Comparison of ENCODE assay signal across 13 cellular contexts in genomic region chr19:1395194-1396018, GRCh38. TPM values are rescaled to one million over a fixed set of nuclear protein-coding genes. Genes with fewer than 3 reads are reported as not detected.
DNase-seq lines count a peak whose midpoint lies in the region; ATAC-seq and TF ChIP-seq lines count a peak whose summit lies in the region.
"Had no signal": no experiment of that assay in that cellular context is flagged by ENCODE, and none has a peak within 500 bp of the region (broad histone marks: within the 10 kb centered on the region; RNA-seq: fewer than 3 reads in every experiment).

No MANE protein-coding gene starts in this region.

- CTCF ChIA-PET in PC-9 (lab: Charles Lee): no interaction called here

- H3K27me3 ChIP-seq in BLaER1 treated with 17β-estradiol and CSF1 and Interleukin-3, amounts not matched to agents 10 nM and 100 nM: no peaks in the 10 kb centered on the region
- H3K27me3 ChIP-seq in PC-9 (ENCODE audit: insufficient read depth, low read depth) (no peaks in the 10 kb centered on the region), layer of hippocampus (ENCODE audit: control insufficient read depth, insufficient read depth, low read length) (no peaks in the 10 kb centered on the region), tibial artery (no peaks in the 10 kb centered on the region)
- H3K27me3 ChIP-seq: uterus had no signal

- no peaks in the 10 kb centered on the region for H3F3A ChIP-seq in PC-9 (ENCODE audit: insufficient read depth, low read depth)

- BruUV-seq in PC-9 (replicated peaks; lab: Mats Ljungman, UMichigan): TSS peak; percentile 33

- peaks cover 27 to 71% (median 49%) of the 10 kb centered on the region in 11 experiments for H3K36me3 ChIP-seq in BLaER1 treated with 17β-estradiol and CSF1 and Interleukin-3, amounts not matched to agents 10 nM and 100 nM
- H3K36me3 ChIP-seq in PC-9 (ENCODE audit: low read depth) (no peaks in the 10 kb centered on the region), tibial artery (peaks cover 30 to 60% (median 34%) of the 10 kb centered on the region in 3 donors)
- H3K36me3 ChIP-seq: uterus had no signal

- no peak overlapping the region for H3K4me3 ChIP-seq in BLaER1 treated with 17β-estradiol and CSF1 and Interleukin-3, amounts not matched to agents 10 nM and 100 nM
- H3K4me3 ChIP-seq in PC-9 (no peak overlapping the region), tibial artery (no peak overlapping the region)
- H3K4me3 ChIP-seq: uterus had no signal

- ATAC-seq in HG03108 (IDR thresholded peaks at IDR 0.05; ENCODE audit: unreplicated experiment): no peak

- no peak overlapping the region for H3K27ac ChIP-seq in BLaER1 treated with 17β-estradiol and CSF1 and Interleukin-3, amounts not matched to agents 10 nM and 100 nM
- H3K27ac ChIP-seq in PC-9 (no peak overlapping the region), layer of hippocampus (ENCODE audit: low read depth, low read length) (peak overlapping the region; percentile 78), tibial artery (no peak overlapping the region)
- H3K27ac ChIP-seq: uterus had no signal

- no peaks in the 10 kb centered on the region for H3K79me2 ChIP-seq in PC-9 (ENCODE audit: low read depth)

- H2AFZ ChIP-seq in PC-9: no peak overlapping the region

- no peaks in the 10 kb centered on the region for H3K9me3 ChIP-seq in BLaER1 treated with 17β-estradiol and CSF1 and Interleukin-3, amounts not matched to agents 10 nM and 100 nM (replicated peaks in 1 of 11)
- no peaks in the 10 kb centered on the region for H3K9me3 ChIP-seq in PC-9 (ENCODE audit: insufficient read depth, low read depth)
- H3K9me3 ChIP-seq in tibial artery: no peaks in the 10 kb centered on the region
- H3K9me3 ChIP-seq: uterus had no signal

- peaks cover 7 to 79% (median 49%) of the 10 kb centered on the region in 11 experiments; a peak in 19 of 22 replicates for H4K20me1 ChIP-seq in BLaER1 treated with 17β-estradiol and CSF1 and Interleukin-3, amounts not matched to agents 10 nM and 100 nM
- no peaks in the 10 kb centered on the region for H4K20me1 ChIP-seq in PC-9 (ENCODE audit: insufficient read depth)

- no peak for DNase-seq in PC-9
- no peak for DNase-seq in medulla oblongata (ENCODE audit: extremely low spot score)
- DNase-seq in tibial artery: no peak
- DNase-seq: activated B cell treated with CpG ODN at 0.5 μM for 24 hours; activated CD8-positive, alpha-beta memory T cell treated with anti-CD3 and anti-CD28 coated beads, Interleukin-2, amount 50 U/mL, for 4 hours; activated naive CD4-positive, alpha-beta T cell treated with anti-CD3 and anti-CD28 coated beads, Interleukin-2, amount 50 U/mL, for 16 hours; DMS79 treated with DMSO at 0.1 percent for 48 hours; NCI-H345; SW 1271; uterus had no signal

- peak overlapping the region in 8 of 11 experiments; percentile 59 to 79 (median 72); a peak in 12 of 22 replicates for H3K4me2 ChIP-seq in BLaER1 treated with 17β-estradiol and CSF1 and Interleukin-3, amounts not matched to agents 10 nM and 100 nM
- no peak overlapping the region for H3K4me2 ChIP-seq in PC-9

- POLR2A ChIA-PET in PC-9 (lab: Charles Lee; ENCODE audit: unreplicated experiment): no interaction called here

- peak overlapping the region in 2 of 11 experiments; percentile 10 to 29; a peak in 1 of 22 replicates for H3K9ac ChIP-seq in BLaER1 treated with 17β-estradiol and CSF1 and Interleukin-3, amounts not matched to agents 10 nM and 100 nM

- H3K4me1 ChIP-seq in BLaER1 treated with 17β-estradiol and CSF1 and Interleukin-3, amounts not matched to agents 10 nM and 100 nM: peaks cover 22 to 41% (median 29%) of the 10 kb centered on the region in 10 experiments
- H3K4me1 ChIP-seq in PC-9 (replicated peaks; ENCODE audit: insufficient read depth) (no peaks in the 10 kb centered on the region), tibial artery (peaks cover 0 to 31% (median 20%) of the 10 kb centered on the region in 4 donors)

- intact Hi-C loops in PC-9 (cut with micrococcal nuclease; ENCODE audit: unreplicated experiment): no loop called here
- intact Hi-C loops in tibial artery (cut with DNase I; ENCODE audit: low total_unique reads): no loop called here

- H3K9me2 ChIP-seq in PC-9 (ENCODE audit: insufficient read depth): no peaks in the 10 kb centered on the region

- no peak for TF ChIP-seq CTCF in PC-9 (conservative IDR thresholded peaks at IDR 0.05)
- TF ChIP-seq CTCF in tibial artery (IDR thresholded peaks at IDR 0.05): no peak

RNA-seq across cellular contexts. Expression of gene GAMT, which starts 5.9 kb away (rescaled TPM):
- 27.3 and 30.9 TPM in 2 replicates for total RNA-seq in PC-9 (2021)

RNA-seq across cellular contexts. Expression of gene NDUFS7, which starts 11.7 kb away (rescaled TPM):
- total RNA-seq in PC-9 (2021): 67.5 and 83.5 TPM in 2 replicates

RNA-seq across cellular contexts. Expression of gene DAZAP1, which starts 12.0 kb away (rescaled TPM):
- 122 and 144 TPM in 2 replicates for total RNA-seq in PC-9 (2021)

RNA-seq across cellular contexts. Expression of gene RPS15, which starts 42.8 kb away (rescaled TPM):
- total RNA-seq in PC-9 (2021): 967 and 1,004 TPM in 2 replicates

RNA-seq across cellular contexts. Expression of gene APC2, which starts 54.5 kb away (rescaled TPM):
- total RNA-seq in PC-9 (2021): 1.6 and 2.7 TPM in 2 replicates
